Comparison of ENCODE assay signal across 1 cellular context in genomic region chr18:14179306-14179705, GRCh38.
TF ChIP-seq lines count a peak whose summit lies in the region.

No MANE protein-coding gene starts in this region.

TF ChIP-seq in WTC11, 78 proteins besides CTCF, POLR2A, EP300 and RAD21 (continued from another document):
- TF ChIP-seq ZSCAN18 (CRISPR knock-in tag; IDR thresholded peaks at IDR 0.05) (no peak), ATF3 (CRISPR knock-in tag; conservative IDR thresholded peaks at IDR 0.05) (no peak)
- TF ChIP-seq, protein P1, sequence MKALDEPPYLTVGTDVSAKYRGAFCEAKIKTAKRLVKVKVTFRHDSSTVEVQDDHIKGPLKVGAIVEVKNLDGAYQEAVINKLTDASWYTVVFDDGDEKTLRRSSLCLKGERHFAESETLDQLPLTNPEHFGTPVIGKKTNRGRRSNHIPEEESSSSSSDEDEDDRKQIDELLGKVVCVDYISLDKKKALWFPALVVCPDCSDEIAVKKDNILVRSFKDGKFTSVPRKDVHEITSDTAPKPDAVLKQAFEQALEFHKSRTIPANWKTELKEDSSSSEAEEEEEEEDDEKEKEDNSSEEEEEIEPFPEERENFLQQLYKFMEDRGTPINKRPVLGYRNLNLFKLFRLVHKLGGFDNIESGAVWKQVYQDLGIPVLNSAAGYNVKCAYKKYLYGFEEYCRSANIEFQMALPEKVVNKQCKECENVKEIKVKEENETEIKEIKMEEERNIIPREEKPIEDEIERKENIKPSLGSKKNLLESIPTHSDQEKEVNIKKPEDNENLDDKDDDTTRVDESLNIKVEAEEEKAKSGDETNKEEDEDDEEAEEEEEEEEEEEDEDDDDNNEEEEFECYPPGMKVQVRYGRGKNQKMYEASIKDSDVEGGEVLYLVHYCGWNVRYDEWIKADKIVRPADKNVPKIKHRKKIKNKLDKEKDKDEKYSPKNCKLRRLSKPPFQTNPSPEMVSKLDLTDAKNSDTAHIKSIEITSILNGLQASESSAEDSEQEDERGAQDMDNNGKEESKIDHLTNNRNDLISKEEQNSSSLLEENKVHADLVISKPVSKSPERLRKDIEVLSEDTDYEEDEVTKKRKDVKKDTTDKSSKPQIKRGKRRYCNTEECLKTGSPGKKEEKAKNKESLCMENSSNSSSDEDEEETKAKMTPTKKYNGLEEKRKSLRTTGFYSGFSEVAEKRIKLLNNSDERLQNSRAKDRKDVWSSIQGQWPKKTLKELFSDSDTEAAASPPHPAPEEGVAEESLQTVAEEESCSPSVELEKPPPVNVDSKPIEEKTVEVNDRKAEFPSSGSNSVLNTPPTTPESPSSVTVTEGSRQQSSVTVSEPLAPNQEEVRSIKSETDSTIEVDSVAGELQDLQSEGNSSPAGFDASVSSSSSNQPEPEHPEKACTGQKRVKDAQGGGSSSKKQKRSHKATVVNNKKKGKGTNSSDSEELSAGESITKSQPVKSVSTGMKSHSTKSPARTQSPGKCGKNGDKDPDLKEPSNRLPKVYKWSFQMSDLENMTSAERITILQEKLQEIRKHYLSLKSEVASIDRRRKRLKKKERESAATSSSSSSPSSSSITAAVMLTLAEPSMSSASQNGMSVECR (CRISPR knock-in tag; IDR thresholded peaks at IDR 0.05; ENCODE audit: borderline replicate concordance): no peak
